Comparison of ENCODE assay signal across 8 cellular contexts in the genomic region with DNA sequence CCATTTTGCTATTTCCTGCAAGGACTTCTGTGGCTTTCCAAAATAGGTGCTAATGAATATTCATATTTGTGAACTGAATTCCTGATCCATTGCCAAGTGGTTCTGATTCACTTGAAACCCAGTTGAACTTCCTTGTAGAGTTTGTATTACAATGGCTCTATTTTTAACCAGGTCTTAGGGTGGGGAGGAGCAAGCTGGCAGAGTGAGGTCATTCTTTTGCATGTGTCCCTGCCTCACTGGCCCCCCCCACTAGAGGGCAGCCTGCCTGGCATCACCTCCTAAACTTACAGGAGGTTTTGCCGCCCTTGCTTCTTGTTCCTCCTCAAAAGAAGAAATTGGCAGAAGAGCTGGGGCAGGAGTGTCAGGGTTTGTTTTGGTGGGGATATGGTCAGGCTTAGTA. TPM values are rescaled to one million over a fixed set of nuclear protein-coding genes. Genes with fewer than 3 reads are reported as not detected.
DNase-seq lines count a peak whose midpoint lies in the region; ATAC-seq and TF ChIP-seq lines count a peak whose summit lies in the region.

No MANE protein-coding gene starts in this region.

- H3K36me3 Mint-ChIP-seq in T-helper 2 cell treated with Interferon-gamma antibody and Interleukin-4, amounts not matched to agents 5 μg/mL and 100 μg/mL, for 36 hours (ENCODE audit: low read depth), result peaks cover 3% of the 10 kb centered on the region

- H3K27me3 ChIP-seq in dorsolateral prefrontal cortex, result no peaks in the 10 kb centered on the region

- no peak overlapping the region for H3K27ac Mint-ChIP-seq in T-helper 2 cell treated with Interferon-gamma antibody and Interleukin-4, amounts not matched to agents 5 μg/mL and 100 μg/mL, for 36 hours

- DNase-seq in EL (peak; percentile 55), astrocyte of the hippocampus (ENCODE audit: low read depth, low spot score) (peak; percentile 61), kidney glomerular epithelial cell (lab: John Stamatoyannopoulos, UW) (peak; percentile 15), dorsolateral prefrontal cortex (no peak)
- DNase-seq in T-helper 2 cell treated with Interferon-gamma antibody and Interleukin-4, amounts not matched to agents 5 μg/mL and 100 μg/mL, for 36 hours (ENCODE audit: low spot score), result peak; percentile 43
- peak; percentile 27 to 45 for DNase-seq in stimulated activated CD8-positive, alpha-beta memory T cell treated with anti-CD3 and anti-CD28 coated beads, Interleukin-15, amount 100 ng/mL, for 48 hours (ENCODE audit: low read depth in 2 of 2)

- no peaks in the 10 kb centered on the region for H3K27me3 Mint-ChIP-seq in T-helper 2 cell treated with Interferon-gamma antibody and Interleukin-4, amounts not matched to agents 5 μg/mL and 100 μg/mL, for 36 hours (ENCODE audit: low read depth)

- H3K9me3 Mint-ChIP-seq in T-helper 2 cell treated with Interferon-gamma antibody and Interleukin-4, amounts not matched to agents 5 μg/mL and 100 μg/mL, for 36 hours, result no peaks in the 10 kb centered on the region

- peak; percentile 78 for ATAC-seq in HG03342 (IDR thresholded peaks at IDR 0.05; ENCODE audit: unreplicated experiment)
- ATAC-seq in GM18519 (IDR thresholded peaks at IDR 0.05; ENCODE audit: low FRiP score, unreplicated experiment), result no peak

- peak in 24 of 56 donors; percentile 9 to 36 (median 21) for TF ChIP-seq CTCF in dorsolateral prefrontal cortex (IDR thresholded peaks at IDR 0.05 in 54 of 56, conservative IDR thresholded peaks at IDR 0.05 in 2 of 56; ENCODE audit: low read depth in 1 of 56, partially characterized antibody in 56 of 56)

- H3K4me3 Mint-ChIP-seq in T-helper 2 cell treated with Interferon-gamma antibody and Interleukin-4, amounts not matched to agents 5 μg/mL and 100 μg/mL, for 36 hours, result no peak overlapping the region

- H3K4me1 Mint-ChIP-seq in T-helper 2 cell treated with Interferon-gamma antibody and Interleukin-4, amounts not matched to agents 5 μg/mL and 100 μg/mL, for 36 hours (ENCODE audit: low read depth), result peaks cover 12% of the 10 kb centered on the region

- peak overlapping the region in 2 of 59 donors; percentile 5 to 14 for H3K27ac ChIP-seq in dorsolateral prefrontal cortex

- intact Hi-C loops in dorsolateral prefrontal cortex (cut with DNase I), result loop anchor here in 1 of 2 donors (10.0 kb wide), 1 partner anchor 366 kb away; no protein-coding TSS in a partner anchor

- H3K4me3 ChIP-seq in dorsolateral prefrontal cortex, result no peak overlapping the region

RNA-seq across cellular contexts. Expression of a gene that starts 10.5 kb away (rescaled TPM):
- total RNA-seq in dorsolateral prefrontal cortex, result 1 to 10 TPM in 117 of 120 experiments, under 1 TPM in 2, not detected in 1; 0.85 to 8.6 (median 2.9) TPM

Comparison
In these comparisons a context has a peak if more than half of its experiments do, and no peak if none do; other contexts are left out.
1. DNase-seq: peak in EL (single experiment), T-helper 2 cell treated with Interferon-gamma antibody and Interleukin-4, amounts not matched to agents 5 μg/mL and 100 μg/mL, for 36 hours (single experiment), astrocyte of the hippocampus (single experiment), kidney glomerular epithelial cell (single experiment) and stimulated activated CD8-positive, alpha-beta memory T cell treated with anti-CD3 and anti-CD28 coated beads, Interleukin-15, amount 100 ng/mL, for 48 hours (2 of 2); none in dorsolateral prefrontal cortex (0 of 10).